ENCODE assay signal across 13 cellular contexts in the genomic region with DNA sequence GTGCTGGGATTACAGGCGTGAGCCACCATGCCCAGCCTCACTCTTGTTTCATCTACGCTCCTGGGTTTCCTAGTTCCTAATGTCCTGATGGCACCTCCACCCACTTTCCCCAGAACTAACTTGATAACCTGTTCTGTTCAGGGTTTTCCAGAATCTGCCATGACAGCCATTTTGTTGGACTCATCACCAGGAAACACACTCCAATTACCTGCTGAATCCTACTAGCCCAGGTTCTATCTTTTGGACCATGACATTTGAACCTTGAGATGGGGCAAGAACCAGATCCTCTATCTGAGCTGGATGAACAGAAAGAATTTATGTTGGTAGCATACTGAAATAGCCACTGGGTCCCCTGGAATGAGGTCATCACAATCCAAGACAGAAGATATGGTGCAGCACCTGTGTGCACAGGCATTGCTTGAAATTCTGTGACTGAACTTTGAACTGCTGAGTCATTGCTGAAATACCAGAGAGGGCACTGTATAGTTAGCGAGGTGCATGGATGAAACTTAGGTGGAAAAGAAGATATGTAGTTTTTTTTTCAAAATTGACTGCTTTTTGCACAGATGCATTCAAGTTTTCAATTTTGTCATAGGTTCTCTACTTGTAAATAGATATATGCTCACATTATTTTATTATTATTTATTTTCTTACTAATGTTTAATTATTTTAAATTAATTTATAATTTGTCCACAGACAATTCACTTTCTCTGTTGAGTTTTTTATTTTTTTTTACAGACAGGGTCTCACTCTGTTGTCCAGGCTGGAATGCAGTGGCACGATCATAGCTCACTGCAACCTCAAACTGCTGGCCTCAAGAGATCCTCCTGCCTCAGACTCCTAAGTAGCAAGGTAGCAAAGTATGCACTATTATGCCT. TPM values are rescaled to one million over a fixed set of nuclear protein-coding genes. Genes with fewer than 3 reads are reported as not detected.
DNase-seq lines count a peak whose midpoint lies in the region; ATAC-seq lines count a peak whose summit lies in the region.
"Had no signal": no experiment of that assay in that cellular context is flagged by ENCODE, and none has a peak within 500 bp of the region (broad histone marks: within the 10 kb centered on the region; RNA-seq: fewer than 3 reads in every experiment).

No MANE protein-coding gene starts in this region.

- H3K4me3 ChIP-seq in effector memory CD4-positive, alpha-beta T cell (ENCODE audit: insufficient read depth, low read depth, low read length, poor library complexity, severe bottlenecking): no peak overlapping the region

- no peaks in the 10 kb centered on the region for H3K4me1 ChIP-seq in effector memory CD4-positive, alpha-beta T cell (ENCODE audit: control insufficient read depth, insufficient read depth, low read length, poor library complexity, severe bottlenecking)

- DNase-seq in mucosa of gallbladder (ENCODE audit: low spot score) (peak; percentile 24), dedifferentiated amniotic fluid mesenchymal stem cell (ENCODE audit: extremely low spot score) (no peak), G401 (ENCODE audit: low spot score) (no peak), DMS 273 treated with DMSO at 0.1 percent for 48 hours (lab: John Stamatoyannopoulos, UW) (no peak)
- no peak for DNase-seq in effector memory CD4-positive, alpha-beta T cell
- DNase-seq: activated gamma-delta T cell treated with Interleukin-2 at 50 U/mL for 16 hours; effector memory CD8-positive, alpha-beta T cell; EL; NCI-H524 treated with DMSO at 0.1 percent for 48 hours; T1000 had no signal

- H3K27ac ChIP-seq in effector memory CD4-positive, alpha-beta T cell (ENCODE audit: insufficient read depth, low read length, poor library complexity, severe bottlenecking): no peak overlapping the region

- no peaks in the 10 kb centered on the region for H3K27me3 ChIP-seq in effector memory CD4-positive, alpha-beta T cell (replicated peaks; ENCODE audit: control insufficient read depth, insufficient read depth, low read length, poor library complexity, severe bottlenecking)

- in situ Hi-C loops in G401 (cut with HindIII; ENCODE audit: low sequenced_read_pairs): no loop called here

- no peaks in the 10 kb centered on the region for H3K36me3 ChIP-seq in effector memory CD4-positive, alpha-beta T cell (ENCODE audit: control insufficient read depth, insufficient read depth, low read length)

- H3K9me3 ChIP-seq in effector memory CD4-positive, alpha-beta T cell (ENCODE audit: control insufficient read depth, low read length): no peaks in the 10 kb centered on the region

- ATAC-seq in GM18870 (IDR thresholded peaks at IDR 0.05; ENCODE audit: unreplicated experiment): peak; percentile 96
- peak; percentile 84 for ATAC-seq in HG02610 (IDR thresholded peaks at IDR 0.05; ENCODE audit: unreplicated experiment)
- ATAC-seq in HG03558 (IDR thresholded peaks at IDR 0.05; ENCODE audit: extremely low read depth, unreplicated experiment): peak; percentile 93
- ATAC-seq: effector memory CD8-positive, alpha-beta T cell had no signal

RNA-seq across cellular contexts. Expression of a gene that starts 42.8 kb away (rescaled TPM):
- total RNA-seq in mucosa of gallbladder: 11.8 TPM
- 5.3 and 9.2 TPM in 2 replicates for total RNA-seq in G401 (2014; rRNA removed; shearing (Covaris generic))
